1 cellular context compared by ENCODE assay signal in genomic region chr14:39432619-39433451, GRCh38.
A peak's percentile ranks its signal among the peaks of the same experiment; 100 is the strongest.
TF ChIP-seq lines count a peak whose summit lies in the region.

No MANE protein-coding gene starts in this region.

TF ChIP-seq in HepG2, 621 proteins besides CTCF, POLR2A, EP300 and RAD21 (continued from another document and continues in another):
- TF ChIP-seq MATR3 (CRISPR knock-in tag; IDR thresholded peaks at IDR 0.05) (no peak), EZH2 (conservative IDR thresholded peaks at IDR 0.05; ENCODE audit: low read depth, low read length) (no peak), HOXA5 (CRISPR knock-in tag; IDR thresholded peaks at IDR 0.05) (peak; percentile 93), ZBTB1 (CRISPR knock-in tag; IDR thresholded peaks at IDR 0.05; ENCODE audit: borderline replicate concordance) (peak; percentile 4; the same call in 1 of the 2 replicates), ZNF329 (CRISPR knock-in tag; IDR thresholded peaks at IDR 0.05; ENCODE audit: low read depth) (peak; percentile 74; the same call in 1 of the 2 replicates), FUBP1 (CRISPR knock-in tag; IDR thresholded peaks at IDR 0.05; ENCODE audit: borderline replicate concordance) (peak; percentile 88; the same call in 1 of the 2 replicates), ZNF333 (CRISPR knock-in tag; IDR thresholded peaks at IDR 0.05; ENCODE audit: borderline replicate concordance) (peak; percentile 73; the same call in 1 of the 2 replicates), ZMAT5 (CRISPR knock-in tag; IDR thresholded peaks at IDR 0.05; ENCODE audit: borderline replicate concordance, low read depth) (no peak), HNRNPL (IDR thresholded peaks at IDR 0.05; ENCODE audit: low read depth, low read length) (0 out of 2 replicates have a peak, but pooled peaks have one; percentile 18), SNAPC2 (CRISPR knock-in tag; IDR thresholded peaks at IDR 0.05) (peak; percentile 95; the same call in 1 of the 2 replicates), MED1 (CRISPR knock-in tag; IDR thresholded peaks at IDR 0.05) (no peak; the same call in none of the 2 replicates), LCORL (IDR thresholded peaks at IDR 0.05) (peak; percentile 20), LCORL (CRISPR knock-in tag; IDR thresholded peaks at IDR 0.05) (peak; percentile 98), ZNF510 (CRISPR knock-in tag; IDR thresholded peaks at IDR 0.05; ENCODE audit: low read depth) (peak; percentile 72), TFE3 (CRISPR knock-in tag; IDR thresholded peaks at IDR 0.05) (peak; percentile 47), MYC (CRISPR knock-in tag; IDR thresholded peaks at IDR 0.05; ENCODE audit: borderline replicate concordance) (peak; percentile 94), ZNF460 (CRISPR knock-in tag; IDR thresholded peaks at IDR 0.05; ENCODE audit: borderline replicate concordance) (no peak; the same call in 1 of the 2 replicates), TFAP4 (IDR thresholded peaks at IDR 0.05; ENCODE audit: borderline replicate concordance, low read depth) (peak; percentile 73; the same call in 1 of the 2 replicates), ZNF576 (CRISPR knock-in tag; IDR thresholded peaks at IDR 0.05) (peak; percentile 43; the same call in 1 of the 2 replicates), SPEN (CRISPR knock-in tag; IDR thresholded peaks at IDR 0.05; ENCODE audit: low read depth) (peak; percentile 77), ZNF446 (CRISPR knock-in tag; IDR thresholded peaks at IDR 0.05) (no peak), USF2 (IDR thresholded peaks at IDR 0.05; ENCODE audit: low read depth, low read length) (no peak), USF2 (CRISPR knock-in tag; IDR thresholded peaks at IDR 0.05; ENCODE audit: borderline replicate concordance) (peak; percentile 88), ZKSCAN1 (IDR thresholded peaks at IDR 0.05; ENCODE audit: low read length) (no peak), ZNF598 (CRISPR knock-in tag; IDR thresholded peaks at IDR 0.05; ENCODE audit: borderline replicate concordance) (peak; percentile 100), IRF9 (CRISPR knock-in tag; IDR thresholded peaks at IDR 0.05; ENCODE audit: borderline replicate concordance) (peak; percentile 91), HMGA1 (CRISPR knock-in tag; conservative IDR thresholded peaks at IDR 0.05) (no peak), ZNF781 (CRISPR knock-in tag; IDR thresholded peaks at IDR 0.05; ENCODE audit: borderline replicate concordance, not compliant biosample characterization) (peak; percentile 97), KDM3A (CRISPR knock-in tag; IDR thresholded peaks at IDR 0.05; ENCODE audit: low read depth) (peak; percentile 42; the same call in 1 of the 2 replicates), ZNF552 (CRISPR knock-in tag; IDR thresholded peaks at IDR 0.05; ENCODE audit: borderline replicate concordance) (no peak; the same call in 1 of the 2 replicates), ZNF280B (CRISPR knock-in tag; IDR thresholded peaks at IDR 0.05; ENCODE audit: borderline replicate concordance) (peak; percentile 96), ZNF674 (CRISPR knock-in tag; IDR thresholded peaks at IDR 0.05; ENCODE audit: low read depth) (no peak; the same call in 1 of the 2 replicates), FLYWCH1 (CRISPR knock-in tag; IDR thresholded peaks at IDR 0.05) (0 out of 2 replicates have a peak, but pooled peaks have one; percentile 35), DZIP1 (CRISPR knock-in tag; IDR thresholded peaks at IDR 0.05) (0 out of 2 replicates have a peak, but pooled peaks have one; percentile 55), ZNF790 (CRISPR knock-in tag; IDR thresholded peaks at IDR 0.05; ENCODE audit: borderline replicate concordance) (peak; percentile 6; the same call in 1 of the 2 replicates), THAP8 (CRISPR knock-in tag; IDR thresholded peaks at IDR 0.05; ENCODE audit: borderline replicate concordance) (no peak), ZNF841 (CRISPR knock-in tag; IDR thresholded peaks at IDR 0.05; ENCODE audit: borderline replicate concordance) (no peak), BRD4 (CRISPR knock-in tag; IDR thresholded peaks at IDR 0.05) (peak; percentile 94), ZNF792 (CRISPR knock-in tag; IDR thresholded peaks at IDR 0.05) (peak; percentile 70; the same call in 1 of the 2 replicates), SKI (IDR thresholded peaks at IDR 0.05; ENCODE audit: partially characterized antibody) (peak; percentile 65), KDM1A (CRISPR knock-in tag; IDR thresholded peaks at IDR 0.05) (peak; percentile 49; the same call in 1 of the 2 replicates), GTF3A (CRISPR knock-in tag; conservative IDR thresholded peaks at IDR 0.05) (no peak; the same call in 1 of the 2 replicates), CHCHD3 (CRISPR knock-in tag; IDR thresholded peaks at IDR 0.05) (peak; percentile 82; the same call in 1 of the 2 replicates), MEIS2 (CRISPR knock-in tag; IDR thresholded peaks at IDR 0.05) (peak; percentile 97)
